ENCODE assay signal across 19 cellular contexts in the genomic region with DNA sequence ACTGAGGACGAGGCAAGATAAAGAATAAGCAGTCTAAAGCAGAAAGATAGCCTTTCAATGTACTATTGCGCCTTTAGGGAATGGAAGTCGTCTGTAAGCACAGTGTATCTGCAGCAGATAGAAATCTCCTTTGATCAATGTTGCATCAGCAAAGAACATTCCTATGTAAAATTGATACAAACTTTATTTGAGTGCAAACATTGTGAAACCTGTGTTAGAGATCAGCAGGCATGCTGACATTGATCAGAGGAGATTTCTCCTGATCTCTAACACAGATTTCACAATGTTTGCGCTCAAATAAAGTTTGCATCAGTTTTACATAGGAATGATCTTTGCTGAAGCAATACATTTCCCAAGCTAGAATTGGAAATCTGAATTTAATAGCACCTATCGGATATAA.
DNase-seq lines count a peak whose midpoint lies in the region; ATAC-seq, FAIRE-seq and TF ChIP-seq lines count a peak whose summit lies in the region.
"Had no signal": no experiment of that assay in that cellular context is flagged by ENCODE, and none has a peak within 500 bp of the region (broad histone marks: within the 10 kb centered on the region; RNA-seq: fewer than 3 reads in every experiment).

No MANE protein-coding gene starts in this region.

- H3K27me3 ChIP-seq in K562 (ENCODE audit: control insufficient read depth in 2 of 2, insufficient read depth in 2 of 2, low read length in 2 of 2), result no peaks in the 10 kb centered on the region
- H3K27me3 ChIP-seq in HepG2 (ENCODE audit: control insufficient read depth in 1 of 2, insufficient read depth in 2 of 2, low read length in 2 of 2), result no peaks in the 10 kb centered on the region
- H3K27me3 ChIP-seq in mesendoderm (ENCODE audit: insufficient read depth, low read length, poor library complexity), result no peaks in the 10 kb centered on the region

- H2AK5ac ChIP-seq in mesendoderm (ENCODE audit: low read length), result no peak overlapping the region

- H3K4me3 ChIP-seq in LNCaP clone FGC (ENCODE audit: low read depth, low read length) (no peak overlapping the region), K562 (no peak overlapping the region), HepG2 (replicated peaks in 1 of 3; ENCODE audit: insufficient read depth in 1 of 3, low read depth in 2 of 3, low read length in 3 of 3) (no peak overlapping the region), mesendoderm (ENCODE audit: low read length) (no peak overlapping the region)

- no peak overlapping the region for H3K23ac ChIP-seq in mesendoderm (ENCODE audit: low read length)

- no peak for FAIRE-seq in K562 (lab: Jason Lieb, UNC)
- FAIRE-seq in HepG2 (lab: Jason Lieb, UNC), result no peak
- FAIRE-seq: G401.6, GM12892, GM19239 had no signal

- no peaks in the 10 kb centered on the region for H3K9me1 ChIP-seq in K562 (ENCODE audit: control insufficient read depth, insufficient read depth, low read length)

- no peak overlapping the region for H2BK5ac ChIP-seq in mesendoderm (ENCODE audit: low read length)

- H2BK15ac ChIP-seq in mesendoderm (replicated peaks; ENCODE audit: low read depth), result no peak overlapping the region

- H3K27ac ChIP-seq in K562 (ENCODE audit: extremely low read depth, low read depth, low read length) (no peak overlapping the region), HepG2 (ENCODE audit: extremely low read length, insufficient read depth, low read length) (no peak overlapping the region), mesendoderm (ENCODE audit: low read depth, low read length) (no peak overlapping the region)

- no peaks in the 10 kb centered on the region for H3K79me2 ChIP-seq in K562 (ENCODE audit: control insufficient read depth, insufficient read depth, low read length)
- no peaks in the 10 kb centered on the region for H3K79me2 ChIP-seq in HepG2 (ENCODE audit: insufficient read depth, low read length)
- H3K79me2 ChIP-seq in mesendoderm (ENCODE audit: control insufficient read depth, insufficient read depth, low read length), result no peaks in the 10 kb centered on the region

- TF ChIP-seq CTCF in LNCaP clone FGC (IDR thresholded peaks at IDR 0.05; ENCODE audit: control insufficient read depth, extremely low read depth, insufficient read depth), result no peak
- no peak for TF ChIP-seq CTCF in K562 (IDR thresholded peaks at IDR 0.05 in 2 of 3, conservative IDR thresholded peaks at IDR 0.05 in 1 of 3; ENCODE audit: insufficient read depth in 2 of 3, low read depth in 1 of 3, low read length in 3 of 3)
- TF ChIP-seq CTCF in HepG2 (CRISPR knock-in tag; IDR thresholded peaks at IDR 0.05), result no peak

- TF ChIP-seq POLR2A in K562 (conservative IDR thresholded peaks at IDR 0.05) (no peak), HepG2 (IDR thresholded peaks at IDR 0.05; ENCODE audit: insufficient read depth in 1 of 2, low read depth in 2 of 2, low read length in 2 of 2) (no peak)

- no peak overlapping the region for H4K8ac ChIP-seq in mesendoderm (ENCODE audit: low read depth, low read length)

- TF ChIP-seq EP300 in K562 (IDR thresholded peaks at IDR 0.05; ENCODE audit: low read length), result no peak
- no peak for TF ChIP-seq EP300 in HepG2 (IDR thresholded peaks at IDR 0.05; ENCODE audit: low read depth in 2 of 2, low read length in 2 of 2)
- TF ChIP-seq EP300 in HepG2 (CRISPR knock-in tag; IDR thresholded peaks at IDR 0.05; ENCODE audit: borderline replicate concordance), result no peak

- POLR2A ChIA-PET in K562 (lab: Yijun Ruan, JAX) (no interaction called here), HepG2 (lab: Yijun Ruan, JAX) (no interaction called here)

- CTCF ChIA-PET in K562 (lab: Yijun Ruan, JAX; ENCODE audit: low intra/inter-chr PET ratio) (no interaction called here), HepG2 (lab: Yijun Ruan, JAX; ENCODE audit: low intra/inter-chr PET ratio, low total read pairs) (no interaction called here)

- H3K56ac ChIP-seq in mesendoderm (ENCODE audit: low read length), result no peak overlapping the region

- ATAC-seq in K562 (no peak), HepG2 (no peak), GM18858 (IDR thresholded peaks at IDR 0.05; ENCODE audit: unreplicated experiment) (no peak), HG02852 (IDR thresholded peaks at IDR 0.05; ENCODE audit: unreplicated experiment) (no peak)

- no peak overlapping the region for H3K18ac ChIP-seq in mesendoderm (ENCODE audit: low read length)

- no peaks in the 10 kb centered on the region for H3K36me3 ChIP-seq in K562 (ENCODE audit: control insufficient read depth, insufficient read depth, low read length)
- H3K36me3 ChIP-seq in HepG2 (replicated peaks in 1 of 2; ENCODE audit: control insufficient read depth in 1 of 2, insufficient read depth in 2 of 2, low read length in 2 of 2), result no peaks in the 10 kb centered on the region
- H3K36me3 ChIP-seq in mesendoderm (ENCODE audit: control insufficient read depth, insufficient read depth, low read length), result no peaks in the 10 kb centered on the region

- H3K4me2 ChIP-seq in K562 (ENCODE audit: insufficient read depth, low read length), result no peak overlapping the region
- H3K4me2 ChIP-seq in HepG2 (ENCODE audit: low read depth, low read length), result no peak overlapping the region
- no peak overlapping the region for H3K4me2 ChIP-seq in mesendoderm (ENCODE audit: low read length)

- intact Hi-C loops in K562 (cut with micrococcal nuclease) (no loop called here), HepG2 (cut with micrococcal nuclease; ENCODE audit: unreplicated experiment) (no loop called here)

- DNase-seq in LNCaP clone FGC (ENCODE audit: low read depth) (peak; percentile 2), K562 (ENCODE audit: extremely low read depth in 1 of 4, low spot score in 3 of 4) (no peak), HepG2 (ENCODE audit: low spot score) (peak; percentile 0), mesendoderm (peak; percentile 1), NCI-H1694 (lab: John Stamatoyannopoulos, UW) (no peak), cortex of kidney (lab: John Stamatoyannopoulos, UW) (no peak)
- DNase-seq: C1 segment of cervical spinal cord; CD4-positive, alpha-beta memory T cell; DMS153; DND-41; GOT3; H7; HCEC 1CT had no signal

- BruUV-seq in K562 (replicated peaks; lab: Mats Ljungman, UMichigan) (no TSS peak), HepG2 (replicated peaks; lab: Mats Ljungman, UMichigan) (no TSS peak)

- H3K9me3 ChIP-seq in K562 (replicated peaks; ENCODE audit: control insufficient read depth, insufficient read depth, low read depth, low read length) (no peaks in the 10 kb centered on the region), HepG2 (ENCODE audit: low read length) (peaks cover 78% of the 10 kb centered on the region)
- H3K9me3 ChIP-seq: Caco-2 had no signal

- no peaks in the 10 kb centered on the region for H3K79me1 ChIP-seq in mesendoderm (ENCODE audit: low read length)

- H3K4ac ChIP-seq in mesendoderm (ENCODE audit: low read depth, low read length), result no peak overlapping the region

- H3K4me1 ChIP-seq in K562 (replicated peaks in 1 of 2; ENCODE audit: control insufficient read depth in 2 of 2, insufficient read depth in 2 of 2, low read length in 2 of 2), result no peaks in the 10 kb centered on the region
- no peaks in the 10 kb centered on the region for H3K4me1 ChIP-seq in HepG2 (ENCODE audit: insufficient read depth, low read length)
- H3K4me1 ChIP-seq in mesendoderm (ENCODE audit: control insufficient read depth, low read depth, low read length), result no peaks in the 10 kb centered on the region
- H3K4me1 ChIP-seq: Caco-2 had no signal

- in situ Hi-C loops in K562 (cut with MboI), result no loop called here
- in situ Hi-C loops in HepG2 (cut with HindIII; ENCODE audit: extremely low pct_ligation_motif_present, low pct_unique_long_range_greater_than_20kb), result no loop called here

- H2AFZ ChIP-seq in K562 (ENCODE audit: low read depth, low read length), result peak overlapping the region; percentile 1; the same call in 1 of the 2 replicates
- H2AFZ ChIP-seq in HepG2 (ENCODE audit: low read length), result no peak overlapping the region

- H4K5ac ChIP-seq in mesendoderm (ENCODE audit: low read length), result no peak overlapping the region

- no peaks in the 10 kb centered on the region for H4K20me1 ChIP-seq in K562 (replicated peaks; ENCODE audit: control insufficient read depth, insufficient read depth, low read length)
- H4K20me1 ChIP-seq in HepG2 (ENCODE audit: insufficient read depth, low read length), result no peaks in the 10 kb centered on the region

- TF ChIP-seq RAD21 in K562 (CRISPR knock-in tag; conservative IDR thresholded peaks at IDR 0.05 in 1 of 2, IDR thresholded peaks at IDR 0.05 in 1 of 2), result no peak
- TF ChIP-seq RAD21 in HepG2 (CRISPR knock-in tag; IDR thresholded peaks at IDR 0.05), result no peak

- WGBS in K562 (ENCODE audit: insufficient coverage, low coverage, missing lambda C conversion rate), result 8% methylated on average over 5 of the region's 5 CpGs
- whole genome bisulfite sequencing in HepG2 (ENCODE audit: low lambda C conversion rate), result 8% methylated on average over 5 of the region's 5 CpGs
- no CpG with 5 or more reads among the region's 5 CpGs for WGBS in mesendoderm (ENCODE audit: extremely low coverage, insufficient coverage, low lambda C conversion rate)

- H3K9ac ChIP-seq in K562 (ENCODE audit: insufficient read depth in 1 of 2, low read depth in 2 of 2, low read length in 2 of 2) (no peak overlapping the region), HepG2 (ENCODE audit: insufficient read depth, low read depth, low read length) (no peak overlapping the region), mesendoderm (ENCODE audit: low read length) (no peak overlapping the region)

- no peak overlapping the region for H2BK120ac ChIP-seq in mesendoderm (ENCODE audit: low read depth, low read length)

TF ChIP-seq in K562, 482 proteins besides CTCF, POLR2A, EP300 and RAD21 (continues in another document):
- peak; percentile 35 for TF ChIP-seq CEBPB (tag; IDR thresholded peaks at IDR 0.05)
- no peak for TF ChIP-seq TCF3 (CRISPR knock-in tag; IDR thresholded peaks at IDR 0.05)

TF ChIP-seq in HepG2, 621 proteins besides CTCF, POLR2A, EP300 and RAD21:
- TF ChIP-seq, protein P1, sequence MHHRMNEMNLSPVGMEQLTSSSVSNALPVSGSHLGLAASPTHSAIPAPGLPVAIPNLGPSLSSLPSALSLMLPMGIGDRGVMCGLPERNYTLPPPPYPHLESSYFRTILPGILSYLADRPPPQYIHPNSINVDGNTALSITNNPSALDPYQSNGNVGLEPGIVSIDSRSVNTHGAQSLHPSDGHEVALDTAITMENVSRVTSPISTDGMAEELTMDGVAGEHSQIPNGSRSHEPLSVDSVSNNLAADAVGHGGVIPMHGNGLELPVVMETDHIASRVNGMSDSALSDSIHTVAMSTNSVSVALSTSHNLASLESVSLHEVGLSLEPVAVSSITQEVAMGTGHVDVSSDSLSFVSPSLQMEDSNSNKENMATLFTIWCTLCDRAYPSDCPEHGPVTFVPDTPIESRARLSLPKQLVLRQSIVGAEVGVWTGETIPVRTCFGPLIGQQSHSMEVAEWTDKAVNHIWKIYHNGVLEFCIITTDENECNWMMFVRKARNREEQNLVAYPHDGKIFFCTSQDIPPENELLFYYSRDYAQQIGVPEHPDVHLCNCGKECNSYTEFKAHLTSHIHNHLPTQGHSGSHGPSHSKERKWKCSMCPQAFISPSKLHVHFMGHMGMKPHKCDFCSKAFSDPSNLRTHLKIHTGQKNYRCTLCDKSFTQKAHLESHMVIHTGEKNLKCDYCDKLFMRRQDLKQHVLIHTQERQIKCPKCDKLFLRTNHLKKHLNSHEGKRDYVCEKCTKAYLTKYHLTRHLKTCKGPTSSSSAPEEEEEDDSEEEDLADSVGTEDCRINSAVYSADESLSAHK (CRISPR knock-in tag; IDR thresholded peaks at IDR 0.05; ENCODE audit: borderline replicate concordance), result no peak
- TF ChIP-seq FOSL2 (CRISPR knock-in tag; IDR thresholded peaks at IDR 0.05), result no peak

Comparison
In these comparisons a context has a peak if more than half of its experiments do, and no peak if none do; other contexts are left out.
1. DNase-seq: peak in LNCaP clone FGC (single experiment), HepG2 (single experiment) and mesendoderm (single experiment); none in K562 (0 of 4), NCI-H1694 (single experiment) and cortex of kidney (single experiment).